ENCODE assay signal across 11 cellular contexts in genomic region chr4:128241425-128241913, GRCh38. TPM values are rescaled to one million over a fixed set of nuclear protein-coding genes. Genes with fewer than 3 reads are reported as not detected.
DNase-seq lines count a peak whose midpoint lies in the region; FAIRE-seq and TF ChIP-seq lines count a peak whose summit lies in the region.
"Had no signal": no experiment of that assay in that cellular context is flagged by ENCODE, and none has a peak within 500 bp of the region (broad histone marks: within the 10 kb centered on the region; RNA-seq: fewer than 3 reads in every experiment).

No MANE protein-coding gene starts in this region.

- TF ChIP-seq POLR2A in transverse colon (IDR thresholded peaks at IDR 0.05): no peak

- peak overlapping the region; percentile 21 for H3K27ac Mint-ChIP-seq in neural crest cell (ENCODE audit: unreplicated experiment)
- no peak overlapping the region for H3K27ac Mint-ChIP-seq in immature natural killer cell
- H3K27ac Mint-ChIP-seq: activated T-helper 17 cell treated with anti-CD3 and anti-CD28 coated beads, Interleukin-2, amount 50 U/mL, for 72 hours had no signal

- H3K36me3 ChIP-seq in bronchial epithelial cell (ENCODE audit: control insufficient read depth, insufficient read depth, low read length) (no peaks in the 10 kb centered on the region), transverse colon (no peaks in the 10 kb centered on the region)

- H3K36me3 Mint-ChIP-seq in neural crest cell (ENCODE audit: low read depth) (peaks cover 13% of the 10 kb centered on the region), immature natural killer cell (no peaks in the 10 kb centered on the region)

- in situ Hi-C loops in Caki2 (cut with HindIII; ENCODE audit: low pct_unique_long_range_greater_than_20kb, low sequenced_read_pairs): no loop called here
- in situ Hi-C loops in transverse colon (cut with MboI; ENCODE audit: low pct_ligation_motif_present in 1 of 4, low pct_unique_long_range_greater_than_20kb in 1 of 4, low sequenced_read_pairs in 3 of 4): no loop called here

- no peak overlapping the region for H3K4me3 ChIP-seq in bronchial epithelial cell (ENCODE audit: low read depth, low read length)
- no peak overlapping the region for H3K4me3 ChIP-seq in transverse colon

- TF ChIP-seq EP300 in transverse colon (IDR thresholded peaks at IDR 0.05; ENCODE audit: low read depth): no peak

- TF ChIP-seq CTCF in bronchial epithelial cell (IDR thresholded peaks at IDR 0.05; ENCODE audit: insufficient read depth, low read length, severe bottlenecking) (no peak), neural crest cell (conservative IDR thresholded peaks at IDR 0.05) (no peak), transverse colon (IDR thresholded peaks at IDR 0.05) (no peak)

- intact Hi-C loops in transverse colon (cut with DNase I; ENCODE audit: low total_unique reads): no loop called here

- no peaks in the 10 kb centered on the region for H3K9me3 ChIP-seq in transverse colon

- H3K4me3 Mint-ChIP-seq in neural crest cell (no peak overlapping the region), immature natural killer cell (no peak overlapping the region)
- H3K4me3 Mint-ChIP-seq: activated T-helper 17 cell treated with anti-CD3 and anti-CD28 coated beads, Interleukin-2, amount 50 U/mL, for 72 hours had no signal

- H3K4me1 ChIP-seq in transverse colon: no peaks in the 10 kb centered on the region

- peaks cover 14% of the 10 kb centered on the region for H3K4me1 Mint-ChIP-seq in neural crest cell
- no peaks in the 10 kb centered on the region for H3K4me1 Mint-ChIP-seq in immature natural killer cell
- H3K4me1 Mint-ChIP-seq: activated T-helper 17 cell treated with anti-CD3 and anti-CD28 coated beads, Interleukin-2, amount 50 U/mL, for 72 hours had no signal

- FAIRE-seq in bronchial epithelial cell (lab: Jason Lieb, UNC): peak; percentile 43
- FAIRE-seq: G401.6 had no signal

- no peak overlapping the region for H3K27ac ChIP-seq in transverse colon

- H3K9me3 Mint-ChIP-seq in neural crest cell (peaks cover 11% of the 10 kb centered on the region), immature natural killer cell (peaks cover 0 to 3% (median 0%) of the 10 kb centered on the region in 6 donors)
- H3K9me3 Mint-ChIP-seq: activated T-helper 17 cell treated with anti-CD3 and anti-CD28 coated beads, Interleukin-2, amount 50 U/mL, for 72 hours had no signal

- H3K27me3 Mint-ChIP-seq in neural crest cell (ENCODE audit: low read depth) (no peaks in the 10 kb centered on the region), immature natural killer cell (ENCODE audit: low read depth in 3 of 3) (peaks cover 3 to 5% (median 3%) of the 10 kb centered on the region in 3 donors)

- H3K27me3 ChIP-seq in bronchial epithelial cell (ENCODE audit: control insufficient read depth, insufficient read depth, low read length) (no peaks in the 10 kb centered on the region), transverse colon (no peaks in the 10 kb centered on the region)

- 44 to 56% methylated on average over 2 to 3 of the region's 3 CpGs for WGBS in transverse colon (ENCODE audit: low coverage in 1 of 2), 2 donors

- peak; percentile 32 for DNase-seq in Caki2 (ENCODE audit: low read depth)
- DNase-seq in LoVo (ENCODE audit: low spot score): peak; percentile 49
- DNase-seq in bronchial epithelial cell (ENCODE audit: low read depth): peak; percentile 96
- no peak for DNase-seq in neural crest cell (ENCODE audit: low read depth, low spot score)
- no peak for DNase-seq in iPS-NIHi11 (ENCODE audit: low spot score)
- no peak for DNase-seq in immature natural killer cell
- DNase-seq in Ammon's horn (ENCODE audit: low spot score): no peak
- no peak for DNase-seq in transverse colon
- DNase-seq: MM.1S had no signal

RNA-seq across cellular contexts. Expression of gene PGRMC2, which starts 46.1 kb away (rescaled TPM):
- total RNA-seq in Caki2 (2014; rRNA removed; shearing (Covaris generic); ENCODE audit: low replicate concordance): 76.1 and 84.3 TPM in 2 replicates
- total RNA-seq in bronchial epithelial cell: 7.9 and 12.4 TPM in 2 replicates
- 50.0 and 51.2 TPM in 2 replicates for total RNA-seq in neural crest cell
- 10 to 100 TPM; 11.9 to 17.6 (median 13.6) TPM for polyA plus RNA-seq in immature natural killer cell
- total RNA-seq in transverse colon: 10 to 100 TPM; 19.9 to 49.1 (median 31.4) TPM

Comparison
In these comparisons a context has a peak if more than half of its experiments do, and no peak if none do; other contexts are left out.
1. DNase-seq: peak in Caki2 (single experiment), LoVo (single experiment) and bronchial epithelial cell (single experiment); none in neural crest cell (single experiment), iPS-NIHi11 (single experiment), immature natural killer cell (0 of 3), Ammon's horn (single experiment) and transverse colon (single experiment).